Comparison of ENCODE assay signal across 13 cellular contexts in the genomic region with DNA sequence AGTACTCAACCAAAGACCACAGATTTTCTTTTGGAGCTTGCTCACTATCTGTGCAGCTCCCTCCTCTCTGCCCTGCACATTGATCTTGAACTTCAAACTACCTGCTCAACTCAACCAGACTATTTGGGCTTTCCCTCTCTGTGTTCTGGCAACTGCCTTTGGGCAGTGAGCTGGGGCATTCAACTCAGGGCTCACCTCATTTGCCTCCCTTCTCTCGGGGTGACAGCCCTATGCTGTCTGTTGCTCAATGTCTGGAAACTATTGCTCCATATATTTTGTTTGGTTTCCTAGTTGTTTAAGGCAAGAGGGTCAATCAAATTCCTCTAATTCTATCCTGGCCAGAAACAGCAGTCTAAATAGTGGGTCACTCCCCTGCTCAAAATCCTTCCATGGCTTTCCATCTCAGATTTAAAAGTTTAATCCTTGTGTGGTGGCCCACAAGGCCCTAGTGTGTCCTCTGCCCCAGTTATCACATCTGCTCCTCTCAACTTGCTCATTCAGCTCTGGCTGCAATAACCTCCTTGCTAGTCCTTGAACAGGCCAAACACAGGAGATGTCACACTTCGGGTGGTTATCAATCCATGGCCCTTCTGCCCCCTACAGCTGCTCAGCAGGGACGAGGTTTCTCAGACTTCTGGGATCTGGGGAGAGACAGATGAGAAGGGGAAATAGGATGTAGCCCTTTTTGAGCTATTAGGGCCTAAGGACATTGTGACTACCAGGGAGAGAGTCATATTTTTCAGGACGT.
"Had no signal": no experiment of that assay in that cellular context is flagged by ENCODE, and none has a peak within 500 bp of the region (broad histone marks: within the 10 kb centered on the region; RNA-seq: fewer than 3 reads in every experiment).

No MANE protein-coding gene starts in this region.

- H3K4me3 Mint-ChIP-seq: activated CD8-positive, alpha-beta T cell treated with anti-CD3 and anti-CD28 coated beads for 36 hours; effector memory CD8-positive, alpha-beta T cell; stimulated activated naive CD8-positive, alpha-beta T cell treated with anti-CD3 and anti-CD28 coated beads, Interleukin-15, Interleukin-2, amounts not matched to agents 100 ng/mL and 50 ng/mL, for 24 hours; type B pancreatic cell had no signal

- H3K27me3 ChIP-seq: hepatocyte, sigmoid colon, spleen had no signal

- ATAC-seq: activated CD8-positive, alpha-beta T cell treated with anti-CD3 and anti-CD28 coated beads for 36 hours; effector memory CD8-positive, alpha-beta T cell; left ventricle myocardium superior had no signal

- DNase-seq: activated CD8-positive, alpha-beta memory T cell treated with anti-CD3 and anti-CD28 coated beads, Interleukin-2, amount 50 U/mL, for 4 hours; activated CD8-positive, alpha-beta T cell treated with anti-CD3 and anti-CD28 coated beads for 36 hours; activated naive CD4-positive, alpha-beta T cell treated with Interleukin-2 at 50 U/mL for 16 hours; dermis blood vessel endothelial cell; effector memory CD8-positive, alpha-beta T cell; erythroblast; left ventricle myocardium superior; sigmoid colon; spleen had no signal

- H3K27ac ChIP-seq: hepatocyte, sigmoid colon, spleen, VCaP had no signal

- H3K4me1 ChIP-seq: sigmoid colon had no signal

- H3K27me3 Mint-ChIP-seq: activated CD8-positive, alpha-beta T cell treated with anti-CD3 and anti-CD28 coated beads for 36 hours; effector memory CD8-positive, alpha-beta T cell; stimulated activated naive CD8-positive, alpha-beta T cell treated with anti-CD3 and anti-CD28 coated beads, Interleukin-15, Interleukin-2, amounts not matched to agents 100 ng/mL and 50 ng/mL, for 24 hours; type B pancreatic cell had no signal

- H3K27ac Mint-ChIP-seq: stimulated activated naive CD8-positive, alpha-beta T cell treated with anti-CD3 and anti-CD28 coated beads, Interleukin-15, Interleukin-2, amounts not matched to agents 100 ng/mL and 50 ng/mL, for 24 hours; type B pancreatic cell had no signal

- H3K4me3 ChIP-seq: hepatocyte, sigmoid colon, spleen had no signal
